1 cellular context compared by ENCODE assay signal in the genomic region with DNA sequence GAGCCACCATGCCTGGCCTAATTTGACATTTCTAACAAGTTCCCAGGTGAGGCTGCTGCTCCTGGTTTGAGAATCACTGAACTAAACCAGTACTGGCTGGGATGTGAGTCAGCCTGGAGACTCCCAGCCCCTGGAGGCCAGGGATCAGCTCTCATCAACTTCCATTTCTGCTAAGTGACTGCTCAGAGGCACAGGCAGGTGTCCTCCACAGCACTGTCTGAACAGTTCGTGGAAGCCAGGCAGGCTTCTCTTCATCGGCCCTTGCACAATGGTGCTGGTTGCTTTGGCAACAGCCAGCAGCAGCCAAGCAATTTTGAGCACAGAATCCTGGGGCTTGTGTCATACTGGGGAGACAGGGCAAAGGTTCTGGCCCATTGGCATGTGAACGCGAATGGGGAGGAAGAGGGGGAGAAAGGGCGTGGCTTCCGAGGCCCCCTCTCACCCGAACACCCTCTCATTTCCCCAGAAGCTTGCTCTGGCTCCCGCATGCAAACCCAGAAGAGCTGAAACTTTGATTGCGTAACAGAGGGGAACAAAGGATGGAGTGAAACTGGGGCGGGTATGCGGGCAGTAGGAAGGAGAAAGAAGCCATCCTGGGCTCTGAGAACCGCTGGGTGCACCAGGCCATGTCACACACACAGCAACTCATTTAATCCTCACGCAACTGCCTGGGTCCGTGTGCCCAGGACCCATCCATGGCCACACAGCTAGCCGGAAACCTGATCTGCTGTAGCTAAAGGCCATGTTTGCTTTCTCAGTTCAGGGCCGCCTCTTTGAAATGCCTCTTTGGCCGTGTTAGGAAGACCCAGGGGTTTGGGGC.
TF ChIP-seq lines count a peak whose summit lies in the region.

No MANE protein-coding gene starts in this region.

TF ChIP-seq in HepG2, 621 proteins besides CTCF, POLR2A, EP300 and RAD21 (continued from another document and continues in another):
- TF ChIP-seq, protein P1, sequence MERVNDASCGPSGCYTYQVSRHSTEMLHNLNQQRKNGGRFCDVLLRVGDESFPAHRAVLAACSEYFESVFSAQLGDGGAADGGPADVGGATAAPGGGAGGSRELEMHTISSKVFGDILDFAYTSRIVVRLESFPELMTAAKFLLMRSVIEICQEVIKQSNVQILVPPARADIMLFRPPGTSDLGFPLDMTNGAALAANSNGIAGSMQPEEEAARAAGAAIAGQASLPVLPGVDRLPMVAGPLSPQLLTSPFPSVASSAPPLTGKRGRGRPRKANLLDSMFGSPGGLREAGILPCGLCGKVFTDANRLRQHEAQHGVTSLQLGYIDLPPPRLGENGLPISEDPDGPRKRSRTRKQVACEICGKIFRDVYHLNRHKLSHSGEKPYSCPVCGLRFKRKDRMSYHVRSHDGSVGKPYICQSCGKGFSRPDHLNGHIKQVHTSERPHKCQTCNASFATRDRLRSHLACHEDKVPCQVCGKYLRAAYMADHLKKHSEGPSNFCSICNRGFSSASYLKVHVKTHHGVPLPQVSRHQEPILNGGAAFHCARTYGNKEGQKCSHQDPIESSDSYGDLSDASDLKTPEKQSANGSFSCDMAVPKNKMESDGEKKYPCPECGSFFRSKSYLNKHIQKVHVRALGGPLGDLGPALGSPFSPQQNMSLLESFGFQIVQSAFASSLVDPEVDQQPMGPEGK (CRISPR knock-in tag; IDR thresholded peaks at IDR 0.05) = peak; percentile 97
- TF ChIP-seq, protein P2, sequence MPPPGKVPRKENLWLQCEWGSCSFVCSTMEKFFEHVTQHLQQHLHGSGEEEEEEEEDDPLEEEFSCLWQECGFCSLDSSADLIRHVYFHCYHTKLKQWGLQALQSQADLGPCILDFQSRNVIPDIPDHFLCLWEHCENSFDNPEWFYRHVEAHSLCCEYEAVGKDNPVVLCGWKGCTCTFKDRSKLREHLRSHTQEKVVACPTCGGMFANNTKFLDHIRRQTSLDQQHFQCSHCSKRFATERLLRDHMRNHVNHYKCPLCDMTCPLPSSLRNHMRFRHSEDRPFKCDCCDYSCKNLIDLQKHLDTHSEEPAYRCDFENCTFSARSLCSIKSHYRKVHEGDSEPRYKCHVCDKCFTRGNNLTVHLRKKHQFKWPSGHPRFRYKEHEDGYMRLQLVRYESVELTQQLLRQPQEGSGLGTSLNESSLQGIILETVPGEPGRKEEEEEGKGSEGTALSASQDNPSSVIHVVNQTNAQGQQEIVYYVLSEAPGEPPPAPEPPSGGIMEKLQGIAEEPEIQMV (CRISPR knock-in tag; IDR thresholded peaks at IDR 0.05; ENCODE audit: low read depth) = peak; percentile 51; the same call in 1 of the 2 replicates
- TF ChIP-seq, protein P3, sequence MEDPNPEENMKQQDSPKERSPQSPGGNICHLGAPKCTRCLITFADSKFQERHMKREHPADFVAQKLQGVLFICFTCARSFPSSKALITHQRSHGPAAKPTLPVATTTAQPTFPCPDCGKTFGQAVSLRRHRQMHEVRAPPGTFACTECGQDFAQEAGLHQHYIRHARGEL (CRISPR knock-in tag; IDR thresholded peaks at IDR 0.05) = no peak
- TF ChIP-seq ADNP (CRISPR knock-in tag; IDR thresholded peaks at IDR 0.05) (peak; percentile 84), MTF2 (CRISPR knock-in tag; IDR thresholded peaks at IDR 0.05; ENCODE audit: borderline replicate concordance) (no peak), JUNB (CRISPR knock-in tag; IDR thresholded peaks at IDR 0.05; ENCODE audit: borderline replicate concordance) (no peak), CBX1 (IDR thresholded peaks at IDR 0.05; ENCODE audit: low read depth) (peak; percentile 72), POLR2G (IDR thresholded peaks at IDR 0.05; ENCODE audit: low read depth, low read length) (peak; percentile 72), SUZ12 (IDR thresholded peaks at IDR 0.05; ENCODE audit: low read depth, low read length) (no peak), FLYWCH1 (CRISPR knock-in tag; IDR thresholded peaks at IDR 0.05) (no peak), GFI1 (CRISPR knock-in tag; IDR thresholded peaks at IDR 0.05; ENCODE audit: borderline replicate concordance) (peak; percentile 40; the same call in 1 of the 2 replicates), ZNF557 (CRISPR knock-in tag; IDR thresholded peaks at IDR 0.05) (no peak), PHF20 (CRISPR knock-in tag; IDR thresholded peaks at IDR 0.05) (no peak), FOXA3 (CRISPR knock-in tag; IDR thresholded peaks at IDR 0.05) (peak; percentile 70), ZFP37 (CRISPR knock-in tag; IDR thresholded peaks at IDR 0.05; ENCODE audit: borderline replicate concordance) (no peak; the same call in 1 of the 2 replicates), ONECUT2 (CRISPR knock-in tag; IDR thresholded peaks at IDR 0.05) (no peak), ELF1 (CRISPR knock-in tag; IDR thresholded peaks at IDR 0.05) (0 out of 2 replicates have a peak, but pooled peaks have one; percentile 50), IKZF4 (CRISPR knock-in tag; IDR thresholded peaks at IDR 0.05; ENCODE audit: borderline replicate concordance, low read depth, not compliant biosample characterization) (peak; percentile 37), MAFG (CRISPR knock-in tag; IDR thresholded peaks at IDR 0.05) (no peak), ZNF562 (CRISPR knock-in tag; IDR thresholded peaks at IDR 0.05; ENCODE audit: borderline replicate concordance) (no peak), ZNF782 (CRISPR knock-in tag; IDR thresholded peaks at IDR 0.05; ENCODE audit: borderline replicate concordance) (no peak), ZNF207 (IDR thresholded peaks at IDR 0.05; ENCODE audit: borderline replicate concordance) (no peak), IRF2 (CRISPR knock-in tag; IDR thresholded peaks at IDR 0.05) (no peak), SP5 (CRISPR knock-in tag; IDR thresholded peaks at IDR 0.05; ENCODE audit: borderline replicate concordance, low read depth) (peak; percentile 59), KLF11 (CRISPR knock-in tag; IDR thresholded peaks at IDR 0.05) (no peak), ZNF614 (CRISPR knock-in tag; IDR thresholded peaks at IDR 0.05; ENCODE audit: borderline replicate concordance) (peak; percentile 81; the same call in 1 of the 2 replicates), NR2F1 (CRISPR knock-in tag; IDR thresholded peaks at IDR 0.05) (peak; percentile 62 to 66), ZBTB7B (CRISPR knock-in tag; IDR thresholded peaks at IDR 0.05) (peak; percentile 92), ZNF234 (CRISPR knock-in tag; conservative IDR thresholded peaks at IDR 0.05) (no peak), SIX4 (CRISPR knock-in tag; IDR thresholded peaks at IDR 0.05) (peak; percentile 97), NBN (conservative IDR thresholded peaks at IDR 0.05) (no peak), RFXAP (CRISPR knock-in tag; IDR thresholded peaks at IDR 0.05; ENCODE audit: borderline replicate concordance) (peak; percentile 86), SALL2 (CRISPR knock-in tag; IDR thresholded peaks at IDR 0.05) (no peak; the same call in 1 of the 2 replicates), ZNF556 (CRISPR knock-in tag; IDR thresholded peaks at IDR 0.05; ENCODE audit: borderline replicate concordance) (peak; percentile 49; the same call in 1 of the 2 replicates), ZNF841 (CRISPR knock-in tag; IDR thresholded peaks at IDR 0.05; ENCODE audit: borderline replicate concordance) (no peak), SAFB2 (CRISPR knock-in tag; IDR thresholded peaks at IDR 0.05; ENCODE audit: borderline replicate concordance, low read depth) (peak; percentile 36; the same call in 1 of the 2 replicates), KDM6A (CRISPR knock-in tag; IDR thresholded peaks at IDR 0.05; ENCODE audit: low read depth) (peak; percentile 77)
- TF ChIP-seq, protein P4, sequence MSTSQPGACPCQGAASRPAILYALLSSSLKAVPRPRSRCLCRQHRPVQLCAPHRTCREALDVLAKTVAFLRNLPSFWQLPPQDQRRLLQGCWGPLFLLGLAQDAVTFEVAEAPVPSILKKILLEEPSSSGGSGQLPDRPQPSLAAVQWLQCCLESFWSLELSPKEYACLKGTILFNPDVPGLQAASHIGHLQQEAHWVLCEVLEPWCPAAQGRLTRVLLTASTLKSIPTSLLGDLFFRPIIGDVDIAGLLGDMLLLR (CRISPR knock-in tag; IDR thresholded peaks at IDR 0.05) = no peak
- TF ChIP-seq, protein P5, sequence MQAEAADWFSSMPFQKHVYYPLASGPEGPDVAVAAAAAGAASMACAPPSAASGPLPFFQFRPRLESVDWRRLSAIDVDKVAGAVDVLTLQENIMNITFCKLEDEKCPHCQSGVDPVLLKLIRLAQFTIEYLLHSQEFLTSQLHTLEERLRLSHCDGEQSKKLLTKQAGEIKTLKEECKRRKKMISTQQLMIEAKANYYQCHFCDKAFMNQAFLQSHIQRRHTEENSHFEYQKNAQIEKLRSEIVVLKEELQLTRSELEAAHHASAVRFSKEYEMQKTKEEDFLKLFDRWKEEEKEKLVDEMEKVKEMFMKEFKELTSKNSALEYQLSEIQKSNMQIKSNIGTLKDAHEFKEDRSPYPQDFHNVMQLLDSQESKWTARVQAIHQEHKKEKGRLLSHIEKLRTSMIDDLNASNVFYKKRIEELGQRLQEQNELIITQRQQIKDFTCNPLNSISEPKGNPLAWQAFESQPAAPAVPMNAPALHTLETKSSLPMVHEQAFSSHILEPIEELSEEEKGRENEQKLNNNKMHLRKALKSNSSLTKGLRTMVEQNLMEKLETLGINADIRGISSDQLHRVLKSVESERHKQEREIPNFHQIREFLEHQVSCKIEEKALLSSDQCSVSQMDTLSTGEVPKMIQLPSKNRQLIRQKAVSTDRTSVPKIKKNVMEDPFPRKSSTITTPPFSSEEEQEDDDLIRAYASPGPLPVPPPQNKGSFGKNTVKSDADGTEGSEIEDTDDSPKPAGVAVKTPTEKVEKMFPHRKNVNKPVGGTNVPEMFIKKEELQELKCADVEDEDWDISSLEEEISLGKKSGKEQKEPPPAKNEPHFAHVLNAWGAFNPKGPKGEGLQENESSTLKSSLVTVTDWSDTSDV (CRISPR knock-in tag; IDR thresholded peaks at IDR 0.05) = no peak
- TF ChIP-seq, protein P6, sequence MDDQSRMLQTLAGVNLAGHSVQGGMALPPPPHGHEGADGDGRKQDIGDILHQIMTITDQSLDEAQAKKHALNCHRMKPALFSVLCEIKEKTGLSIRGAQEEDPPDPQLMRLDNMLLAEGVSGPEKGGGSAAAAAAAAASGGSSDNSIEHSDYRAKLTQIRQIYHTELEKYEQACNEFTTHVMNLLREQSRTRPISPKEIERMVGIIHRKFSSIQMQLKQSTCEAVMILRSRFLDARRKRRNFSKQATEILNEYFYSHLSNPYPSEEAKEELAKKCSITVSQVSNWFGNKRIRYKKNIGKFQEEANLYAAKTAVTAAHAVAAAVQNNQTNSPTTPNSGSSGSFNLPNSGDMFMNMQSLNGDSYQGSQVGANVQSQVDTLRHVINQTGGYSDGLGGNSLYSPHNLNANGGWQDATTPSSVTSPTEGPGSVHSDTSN (CRISPR knock-in tag; IDR thresholded peaks at IDR 0.05; ENCODE audit: borderline replicate concordance) = no peak
- TF ChIP-seq, protein P7, sequence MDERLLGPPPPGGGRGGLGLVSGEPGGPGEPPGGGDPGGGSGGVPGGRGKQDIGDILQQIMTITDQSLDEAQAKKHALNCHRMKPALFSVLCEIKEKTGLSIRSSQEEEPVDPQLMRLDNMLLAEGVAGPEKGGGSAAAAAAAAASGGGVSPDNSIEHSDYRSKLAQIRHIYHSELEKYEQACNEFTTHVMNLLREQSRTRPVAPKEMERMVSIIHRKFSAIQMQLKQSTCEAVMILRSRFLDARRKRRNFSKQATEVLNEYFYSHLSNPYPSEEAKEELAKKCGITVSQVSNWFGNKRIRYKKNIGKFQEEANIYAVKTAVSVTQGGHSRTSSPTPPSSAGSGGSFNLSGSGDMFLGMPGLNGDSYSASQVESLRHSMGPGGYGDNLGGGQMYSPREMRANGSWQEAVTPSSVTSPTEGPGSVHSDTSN (CRISPR knock-in tag; IDR thresholded peaks at IDR 0.05) = no peak
- TF ChIP-seq, protein P8, sequence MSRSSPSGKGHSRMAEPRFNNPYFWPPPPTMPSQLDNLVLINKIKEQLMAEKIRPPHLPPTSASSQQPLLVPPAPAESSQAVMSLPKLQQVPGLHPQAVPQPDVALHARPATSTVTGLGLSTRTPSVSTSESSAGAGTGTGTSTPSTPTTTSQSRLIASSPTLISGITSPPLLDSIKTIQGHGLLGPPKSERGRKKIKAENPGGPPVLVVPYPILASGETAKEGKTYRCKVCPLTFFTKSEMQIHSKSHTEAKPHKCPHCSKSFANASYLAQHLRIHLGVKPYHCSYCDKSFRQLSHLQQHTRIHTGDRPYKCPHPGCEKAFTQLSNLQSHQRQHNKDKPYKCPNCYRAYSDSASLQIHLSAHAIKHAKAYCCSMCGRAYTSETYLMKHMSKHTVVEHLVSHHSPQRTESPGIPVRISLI (CRISPR knock-in tag; IDR thresholded peaks at IDR 0.05; ENCODE audit: borderline replicate concordance) = peak; percentile 84; the same call in 1 of the 2 replicates
- TF ChIP-seq, protein P9, sequence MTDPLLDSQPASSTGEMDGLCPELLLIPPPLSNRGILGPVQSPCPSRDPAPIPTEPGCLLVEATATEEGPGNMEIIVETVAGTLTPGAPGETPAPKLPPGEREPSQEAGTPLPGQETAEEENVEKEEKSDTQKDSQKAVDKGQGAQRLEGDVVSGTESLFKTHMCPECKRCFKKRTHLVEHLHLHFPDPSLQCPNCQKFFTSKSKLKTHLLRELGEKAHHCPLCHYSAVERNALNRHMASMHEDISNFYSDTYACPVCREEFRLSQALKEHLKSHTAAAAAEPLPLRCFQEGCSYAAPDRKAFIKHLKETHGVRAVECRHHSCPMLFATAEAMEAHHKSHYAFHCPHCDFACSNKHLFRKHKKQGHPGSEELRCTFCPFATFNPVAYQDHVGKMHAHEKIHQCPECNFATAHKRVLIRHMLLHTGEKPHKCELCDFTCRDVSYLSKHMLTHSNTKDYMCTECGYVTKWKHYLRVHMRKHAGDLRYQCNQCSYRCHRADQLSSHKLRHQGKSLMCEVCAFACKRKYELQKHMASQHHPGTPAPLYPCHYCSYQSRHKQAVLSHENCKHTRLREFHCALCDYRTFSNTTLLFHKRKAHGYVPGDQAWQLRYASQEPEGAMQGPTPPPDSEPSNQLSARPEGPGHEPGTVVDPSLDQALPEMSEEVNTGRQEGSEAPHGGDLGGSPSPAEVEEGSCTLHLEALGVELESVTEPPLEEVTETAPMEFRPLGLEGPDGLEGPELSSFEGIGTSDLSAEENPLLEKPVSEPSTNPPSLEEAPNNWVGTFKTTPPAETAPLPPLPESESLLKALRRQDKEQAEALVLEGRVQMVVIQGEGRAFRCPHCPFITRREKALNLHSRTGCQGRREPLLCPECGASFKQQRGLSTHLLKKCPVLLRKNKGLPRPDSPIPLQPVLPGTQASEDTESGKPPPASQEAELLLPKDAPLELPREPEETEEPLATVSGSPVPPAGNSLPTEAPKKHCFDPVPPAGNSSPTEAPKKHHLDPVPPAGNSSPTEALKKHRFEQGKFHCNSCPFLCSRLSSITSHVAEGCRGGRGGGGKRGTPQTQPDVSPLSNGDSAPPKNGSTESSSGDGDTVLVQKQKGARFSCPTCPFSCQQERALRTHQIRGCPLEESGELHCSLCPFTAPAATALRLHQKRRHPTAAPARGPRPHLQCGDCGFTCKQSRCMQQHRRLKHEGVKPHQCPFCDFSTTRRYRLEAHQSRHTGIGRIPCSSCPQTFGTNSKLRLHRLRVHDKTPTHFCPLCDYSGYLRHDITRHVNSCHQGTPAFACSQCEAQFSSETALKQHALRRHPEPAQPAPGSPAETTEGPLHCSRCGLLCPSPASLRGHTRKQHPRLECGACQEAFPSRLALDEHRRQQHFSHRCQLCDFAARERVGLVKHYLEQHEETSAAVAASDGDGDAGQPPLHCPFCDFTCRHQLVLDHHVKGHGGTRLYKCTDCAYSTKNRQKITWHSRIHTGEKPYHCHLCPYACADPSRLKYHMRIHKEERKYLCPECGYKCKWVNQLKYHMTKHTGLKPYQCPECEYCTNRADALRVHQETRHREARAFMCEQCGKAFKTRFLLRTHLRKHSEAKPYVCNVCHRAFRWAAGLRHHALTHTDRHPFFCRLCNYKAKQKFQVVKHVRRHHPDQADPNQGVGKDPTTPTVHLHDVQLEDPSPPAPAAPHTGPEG (CRISPR knock-in tag; IDR thresholded peaks at IDR 0.05) = no peak
